ENCODE assay signal across 2 cellular contexts in genomic region chr1:18946550-18947381, GRCh38.
TF ChIP-seq lines count a peak whose summit lies in the region.

No MANE protein-coding gene starts in this region.

TF ChIP-seq in HCT116, 20 proteins besides CTCF, POLR2A, EP300 and RAD21 (continued from another document):
- no peak for TF ChIP-seq ZFX (IDR thresholded peaks at IDR 0.05)
- TF ChIP-seq TCF7L2 (IDR thresholded peaks at IDR 0.05; ENCODE audit: borderline replicate concordance, extremely low read depth, insufficient read depth, insufficient read length) = no peak
- no peak for TF ChIP-seq EZH2 (IDR thresholded peaks at IDR 0.05)

TF ChIP-seq in GM23338, 12 proteins besides CTCF, POLR2A, EP300 and RAD21 (continued from another document):
- TF ChIP-seq, protein P1, sequence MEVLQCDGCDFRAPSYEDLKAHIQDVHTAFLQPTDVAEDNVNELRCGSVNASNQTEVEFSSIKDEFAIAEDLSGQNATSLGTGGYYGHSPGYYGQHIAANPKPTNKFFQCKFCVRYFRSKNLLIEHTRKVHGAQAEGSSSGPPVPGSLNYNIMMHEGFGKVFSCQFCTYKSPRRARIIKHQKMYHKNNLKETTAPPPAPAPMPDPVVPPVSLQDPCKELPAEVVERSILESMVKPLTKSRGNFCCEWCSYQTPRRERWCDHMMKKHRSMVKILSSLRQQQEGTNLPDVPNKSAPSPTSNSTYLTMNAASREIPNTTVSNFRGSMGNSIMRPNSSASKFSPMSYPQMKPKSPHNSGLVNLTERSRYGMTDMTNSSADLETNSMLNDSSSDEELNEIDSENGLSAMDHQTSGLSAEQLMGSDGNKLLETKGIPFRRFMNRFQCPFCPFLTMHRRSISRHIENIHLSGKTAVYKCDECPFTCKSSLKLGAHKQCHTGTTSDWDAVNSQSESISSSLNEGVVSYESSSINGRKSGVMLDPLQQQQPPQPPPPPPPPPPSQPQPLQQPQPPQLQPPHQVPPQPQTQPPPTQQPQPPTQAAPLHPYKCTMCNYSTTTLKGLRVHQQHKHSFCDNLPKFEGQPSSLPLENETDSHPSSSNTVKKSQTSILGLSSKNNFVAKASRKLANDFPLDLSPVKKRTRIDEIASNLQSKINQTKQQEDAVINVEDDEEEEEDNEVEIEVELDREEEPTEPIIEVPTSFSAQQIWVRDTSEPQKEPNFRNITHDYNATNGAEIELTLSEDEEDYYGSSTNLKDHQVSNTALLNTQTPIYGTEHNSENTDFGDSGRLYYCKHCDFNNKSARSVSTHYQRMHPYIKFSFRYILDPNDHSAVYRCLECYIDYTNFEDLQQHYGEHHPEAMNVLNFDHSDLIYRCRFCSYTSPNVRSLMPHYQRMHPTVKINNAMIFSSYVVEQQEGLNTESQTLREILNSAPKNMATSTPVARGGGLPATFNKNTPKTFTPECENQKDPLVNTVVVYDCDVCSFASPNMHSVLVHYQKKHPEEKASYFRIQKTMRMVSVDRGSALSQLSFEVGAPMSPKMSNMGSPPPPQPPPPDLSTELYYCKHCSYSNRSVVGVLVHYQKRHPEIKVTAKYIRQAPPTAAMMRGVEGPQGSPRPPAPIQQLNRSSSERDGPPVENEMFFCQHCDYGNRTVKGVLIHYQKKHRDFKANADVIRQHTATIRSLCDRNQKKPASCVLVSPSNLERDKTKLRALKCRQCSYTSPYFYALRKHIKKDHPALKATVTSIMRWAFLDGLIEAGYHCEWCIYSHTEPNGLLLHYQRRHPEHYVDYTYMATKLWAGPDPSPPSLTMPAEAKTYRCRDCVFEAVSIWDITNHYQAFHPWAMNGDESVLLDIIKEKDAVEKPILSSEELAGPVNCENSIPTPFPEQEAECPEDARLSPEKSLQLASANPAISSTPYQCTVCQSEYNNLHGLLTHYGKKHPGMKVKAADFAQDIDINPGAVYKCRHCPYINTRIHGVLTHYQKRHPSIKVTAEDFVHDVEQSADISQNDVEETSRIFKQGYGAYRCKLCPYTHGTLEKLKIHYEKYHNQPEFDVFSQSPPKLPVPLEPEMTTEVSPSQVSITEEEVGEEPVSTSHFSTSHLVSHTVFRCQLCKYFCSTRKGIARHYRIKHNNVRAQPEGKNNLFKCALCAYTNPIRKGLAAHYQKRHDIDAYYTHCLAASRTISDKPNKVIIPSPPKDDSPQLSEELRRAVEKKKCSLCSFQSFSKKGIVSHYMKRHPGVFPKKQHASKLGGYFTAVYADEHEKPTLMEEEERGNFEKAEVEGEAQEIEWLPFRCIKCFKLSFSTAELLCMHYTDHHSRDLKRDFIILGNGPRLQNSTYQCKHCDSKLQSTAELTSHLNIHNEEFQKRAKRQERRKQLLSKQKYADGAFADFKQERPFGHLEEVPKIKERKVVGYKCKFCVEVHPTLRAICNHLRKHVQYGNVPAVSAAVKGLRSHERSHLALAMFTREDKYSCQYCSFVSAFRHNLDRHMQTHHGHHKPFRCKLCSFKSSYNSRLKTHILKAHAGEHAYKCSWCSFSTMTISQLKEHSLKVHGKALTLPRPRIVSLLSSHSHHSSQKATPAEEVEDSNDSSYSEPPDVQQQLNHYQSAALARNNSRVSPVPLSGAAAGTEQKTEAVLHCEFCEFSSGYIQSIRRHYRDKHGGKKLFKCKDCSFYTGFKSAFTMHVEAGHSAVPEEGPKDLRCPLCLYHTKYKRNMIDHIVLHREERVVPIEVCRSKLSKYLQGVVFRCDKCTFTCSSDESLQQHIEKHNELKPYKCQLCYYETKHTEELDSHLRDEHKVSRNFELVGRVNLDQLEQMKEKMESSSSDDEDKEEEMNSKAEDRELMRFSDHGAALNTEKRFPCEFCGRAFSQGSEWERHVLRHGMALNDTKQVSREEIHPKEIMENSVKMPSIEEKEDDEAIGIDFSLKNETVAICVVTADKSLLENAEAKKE (CRISPR knock-in tag; IDR thresholded peaks at IDR 0.05) = no peak
- no peak for TF ChIP-seq REST (IDR thresholded peaks at IDR 0.05; ENCODE audit: unreplicated experiment)
- TF ChIP-seq, protein P2, sequence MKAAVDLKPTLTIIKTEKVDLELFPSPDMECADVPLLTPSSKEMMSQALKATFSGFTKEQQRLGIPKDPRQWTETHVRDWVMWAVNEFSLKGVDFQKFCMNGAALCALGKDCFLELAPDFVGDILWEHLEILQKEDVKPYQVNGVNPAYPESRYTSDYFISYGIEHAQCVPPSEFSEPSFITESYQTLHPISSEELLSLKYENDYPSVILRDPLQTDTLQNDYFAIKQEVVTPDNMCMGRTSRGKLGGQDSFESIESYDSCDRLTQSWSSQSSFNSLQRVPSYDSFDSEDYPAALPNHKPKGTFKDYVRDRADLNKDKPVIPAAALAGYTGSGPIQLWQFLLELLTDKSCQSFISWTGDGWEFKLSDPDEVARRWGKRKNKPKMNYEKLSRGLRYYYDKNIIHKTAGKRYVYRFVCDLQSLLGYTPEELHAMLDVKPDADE (IDR thresholded peaks at IDR 0.05) = no peak
- no peak for TF ChIP-seq ZNF114 (CRISPR knock-in tag; IDR thresholded peaks at IDR 0.05)
- TF ChIP-seq CREB1 (CRISPR knock-in tag; IDR thresholded peaks at IDR 0.05; ENCODE audit: low read depth) = no peak
